Comparison of ENCODE assay signal across 8 cellular contexts in genomic region chr11:83292709-83293435, GRCh38. TPM values are rescaled to one million over a fixed set of nuclear protein-coding genes. Genes with fewer than 3 reads are reported as not detected.
DNase-seq lines count a peak whose midpoint lies in the region; ATAC-seq and TF ChIP-seq lines count a peak whose summit lies in the region.

No MANE protein-coding gene starts in this region.

- H3K27ac Mint-ChIP-seq in activated CD8-positive, alpha-beta memory T cell treated with anti-CD3 and anti-CD28 coated beads, Interleukin-2, amount 10 ng/mL, durations not matched to agents 7 days and 5 days: no peak overlapping the region

- peak; percentile 91 for ATAC-seq in activated CD8-positive, alpha-beta memory T cell treated with anti-CD3 and anti-CD28 coated beads, Interleukin-2, amount 10 ng/mL, durations not matched to agents 7 days and 5 days
- ATAC-seq in GM21619 (IDR thresholded peaks at IDR 0.05; ENCODE audit: unreplicated experiment): peak; percentile 67
- ATAC-seq in left colon: peak; percentile 58

- no peaks in the 10 kb centered on the region for H3K9me3 Mint-ChIP-seq in activated CD8-positive, alpha-beta memory T cell treated with anti-CD3 and anti-CD28 coated beads, Interleukin-2, amount 10 ng/mL, durations not matched to agents 7 days and 5 days (ENCODE audit: low read depth)

- H3K79me2 ChIP-seq in KMS-11 (ENCODE audit: insufficient read depth, low read depth): no peaks in the 10 kb centered on the region

- TF ChIP-seq CTCF in KMS-11 (conservative IDR thresholded peaks at IDR 0.05; ENCODE audit: low read depth, low read length): peak; percentile 90

- intact Hi-C loops in left colon (cut with DNase I, micrococcal nuclease): loop anchor here in 1 of 2 donors (5.0 to 10.0 kb wide), 2 partner anchors 432 to 529 kb away; no protein-coding TSS in a partner anchor

- H2AFZ ChIP-seq in KMS-11 (ENCODE audit: low read depth): peak overlapping the region; percentile 70; the same call in 1 of the 2 replicates

- H3K27me3 ChIP-seq in KMS-11 (ENCODE audit: insufficient read depth, low read depth): no peaks in the 10 kb centered on the region
- H3K27me3 ChIP-seq in SJSA1 (replicated peaks): no peaks in the 10 kb centered on the region

- H3K4me1 ChIP-seq in KMS-11 (ENCODE audit: low read depth, poor library complexity, severe bottlenecking) (peaks cover 23% of the 10 kb centered on the region), SJSA1 (replicated peaks) (no peaks in the 10 kb centered on the region)

- H3K4me2 ChIP-seq in KMS-11: peak overlapping the region; percentile 59

- H3K4me1 Mint-ChIP-seq in activated CD8-positive, alpha-beta memory T cell treated with anti-CD3 and anti-CD28 coated beads, Interleukin-2, amount 10 ng/mL, durations not matched to agents 7 days and 5 days: peaks cover 6% of the 10 kb centered on the region

- DNase-seq in activated CD8-positive, alpha-beta memory T cell treated with anti-CD3 and anti-CD28 coated beads, Interleukin-2, amount 10 ng/mL, durations not matched to agents 7 days and 5 days: no peak
- no peak for DNase-seq in activated CD8-positive, alpha-beta memory T cell treated with anti-CD3 and anti-CD28 coated beads for 24 hours
- peak; percentile 33 to 41 for DNase-seq in SJSA1 (ENCODE audit: low read depth in 1 of 2, low spot score in 2 of 2)
- DNase-seq in caudate nucleus (lab: John Stamatoyannopoulos, UW): peak in 42 of 61 donors; percentile 4 to 85 (median 34)
- DNase-seq in left colon: no peak
- peak; percentile 3 for DNase-seq in stimulated activated naive CD4-positive, alpha-beta T cell treated with Interleukin-2 at 50 U/mL for 16 hours (lab: John Stamatoyannopoulos, UW)

- H3K9ac ChIP-seq in KMS-11: no peak overlapping the region

- peak overlapping the region; percentile 47 for H3K4me3 Mint-ChIP-seq in activated CD8-positive, alpha-beta memory T cell treated with anti-CD3 and anti-CD28 coated beads, Interleukin-2, amount 10 ng/mL, durations not matched to agents 7 days and 5 days

- H3K4me3 ChIP-seq in KMS-11 (IDR thresholded peaks at IDR 0.05; ENCODE audit: insufficient read depth, low read depth, low read length): no peak overlapping the region
- H3K4me3 ChIP-seq in SJSA1: no peak overlapping the region

- H3K27me3 Mint-ChIP-seq in activated CD8-positive, alpha-beta memory T cell treated with anti-CD3 and anti-CD28 coated beads, Interleukin-2, amount 10 ng/mL, durations not matched to agents 7 days and 5 days: peaks cover 11% of the 10 kb centered on the region

- H3K9me3 ChIP-seq in SJSA1 (replicated peaks): no peaks in the 10 kb centered on the region

- CTCF ChIA-PET in activated CD8-positive, alpha-beta memory T cell treated with anti-CD3 and anti-CD28 coated beads, Interleukin-2, amount 10 ng/mL, durations not matched to agents 7 days and 5 days (lab: Charles Lee): interaction anchor here (0.6 to 2.4 kb wide), 23 partner anchors 9 to 590 kb away, joined by 3 to 21 read pairs (median 5); partner anchors contain the start of genes DDIAS, PCF11 and PRCP

- H4K20me1 ChIP-seq in KMS-11 (ENCODE audit: insufficient read depth): no peaks in the 10 kb centered on the region

- H3K36me3 Mint-ChIP-seq in activated CD8-positive, alpha-beta memory T cell treated with anti-CD3 and anti-CD28 coated beads, Interleukin-2, amount 10 ng/mL, durations not matched to agents 7 days and 5 days: no peaks in the 10 kb centered on the region

- H3K36me3 ChIP-seq in KMS-11 (ENCODE audit: insufficient read depth): no peaks in the 10 kb centered on the region
- no peaks in the 10 kb centered on the region for H3K36me3 ChIP-seq in SJSA1

- H3K27ac ChIP-seq in KMS-11: no peak overlapping the region
- H3K27ac ChIP-seq in SJSA1: no peak overlapping the region
- H3K27ac ChIP-seq in caudate nucleus (ENCODE audit: low read depth, low read length): peak overlapping the region; percentile 27

RNA-seq across cellular contexts. Expression of gene CCDC90B, which starts 6.7 kb away (rescaled TPM):
- total RNA-seq in activated CD8-positive, alpha-beta memory T cell treated with anti-CD3 and anti-CD28 coated beads, Interleukin-2, amount 10 ng/mL, durations not matched to agents 7 days and 5 days: 10 to 100 TPM; 30.1 to 32.7 TPM
- 32.2 and 45.1 TPM in 2 replicates for total RNA-seq in SJSA1 (2014; rRNA removed; shearing (Covaris generic))
- 10 to 100 TPM; 20.0 to 26.0 TPM for total RNA-seq in left colon

Comparison
In these comparisons a context has a peak if more than half of its experiments do, and no peak if none do; other contexts are left out.
1. DNase-seq: peak in SJSA1 (2 of 2), caudate nucleus (42 of 61) and stimulated activated naive CD4-positive, alpha-beta T cell treated with Interleukin-2 at 50 U/mL for 16 hours (single experiment); none in activated CD8-positive, alpha-beta memory T cell treated with anti-CD3 and anti-CD28 coated beads, Interleukin-2, amount 10 ng/mL, durations not matched to agents 7 days and 5 days (single experiment), activated CD8-positive, alpha-beta memory T cell treated with anti-CD3 and anti-CD28 coated beads for 24 hours (single experiment) and left colon (0 of 2).
2. Peak in every context shown above with its lines, with median percentiles within 50 percentile points of each other: ATAC-seq.